Comparison of ENCODE assay signal across 8 cellular contexts in the genomic region with DNA sequence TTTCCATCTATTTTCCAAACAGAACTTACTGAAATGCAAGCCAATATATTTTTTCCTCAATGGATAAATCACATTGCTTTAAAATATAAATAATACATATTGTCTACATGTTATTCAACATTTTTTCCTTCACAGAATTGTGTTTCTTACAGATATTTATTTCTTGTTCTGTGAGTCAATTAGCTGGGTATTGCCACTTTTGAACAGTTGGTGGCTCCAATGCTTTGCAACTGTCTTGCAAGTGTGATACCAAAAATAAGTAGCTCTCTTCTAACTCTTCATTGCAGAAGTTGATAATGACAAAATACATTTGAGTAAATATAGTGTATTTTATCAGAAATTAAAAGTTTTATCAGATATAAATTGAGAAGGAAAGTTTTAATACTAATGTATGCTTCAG. TPM values are rescaled to one million over a fixed set of nuclear protein-coding genes. Genes with fewer than 3 reads are reported as not detected.
DNase-seq lines count a peak whose midpoint lies in the region; ATAC-seq, FAIRE-seq and TF ChIP-seq lines count a peak whose summit lies in the region.
"Had no signal": no experiment of that assay in that cellular context is flagged by ENCODE, and none has a peak within 500 bp of the region (broad histone marks: within the 10 kb centered on the region; RNA-seq: fewer than 3 reads in every experiment).

No MANE protein-coding gene starts in this region.

- no peak overlapping the region for H3K27ac ChIP-seq in neural progenitor cell
- H3K27ac ChIP-seq: right atrium auricular region had no signal

- DNase-seq in Kasumi-1 (lab: John Stamatoyannopoulos, UW): peak; percentile 57 to 73
- peak; percentile 25 for DNase-seq in bronchial epithelial cell (ENCODE audit: low read depth)
- peak; percentile 28 for DNase-seq in neural progenitor cell (ENCODE audit: low spot score)
- DNase-seq in naive thymus-derived CD8-positive, alpha-beta T cell: no peak

- H3K4me3 ChIP-seq in bronchial epithelial cell (ENCODE audit: low read depth, low read length): no peak overlapping the region
- H3K4me3 ChIP-seq in neural progenitor cell: no peak overlapping the region
- H3K4me3 ChIP-seq: right atrium auricular region had no signal

- no peak overlapping the region for H3K4me2 ChIP-seq in neural progenitor cell

- H3F3A ChIP-seq in neural progenitor cell (ENCODE audit: low read depth): no peaks in the 10 kb centered on the region

- H3K9ac ChIP-seq in neural progenitor cell: no peak overlapping the region

- H3K27me3 ChIP-seq in bronchial epithelial cell (ENCODE audit: control insufficient read depth, insufficient read depth, low read length): no peaks in the 10 kb centered on the region
- H3K27me3 ChIP-seq in neural progenitor cell: no peaks in the 10 kb centered on the region
- H3K27me3 ChIP-seq: right atrium auricular region had no signal

- H3K79me2 ChIP-seq in neural progenitor cell (ENCODE audit: low read depth): no peaks in the 10 kb centered on the region

- no peaks in the 10 kb centered on the region for H3K4me1 Mint-ChIP-seq in neural progenitor cell
- no peaks in the 10 kb centered on the region for H3K4me1 Mint-ChIP-seq in naive thymus-derived CD8-positive, alpha-beta T cell

- H3K36me3 ChIP-seq in bronchial epithelial cell (ENCODE audit: control insufficient read depth, insufficient read depth, low read length) (no peaks in the 10 kb centered on the region), neural progenitor cell (no peaks in the 10 kb centered on the region)
- H3K36me3 ChIP-seq: right atrium auricular region had no signal

- no peak overlapping the region for H3K4me3 Mint-ChIP-seq in neural progenitor cell
- no peak overlapping the region for H3K4me3 Mint-ChIP-seq in naive thymus-derived CD8-positive, alpha-beta T cell

- H4K20me1 ChIP-seq in neural progenitor cell (ENCODE audit: low read depth): no peaks in the 10 kb centered on the region

- no peaks in the 10 kb centered on the region for H3K9me3 Mint-ChIP-seq in neural progenitor cell
- H3K9me3 Mint-ChIP-seq in naive thymus-derived CD8-positive, alpha-beta T cell: no peaks in the 10 kb centered on the region

- TF ChIP-seq CTCF in bronchial epithelial cell (IDR thresholded peaks at IDR 0.05; ENCODE audit: insufficient read depth, low read length, severe bottlenecking): no peak
- TF ChIP-seq CTCF in neural progenitor cell (IDR thresholded peaks at IDR 0.05): peak; percentile 58

- POLR2A ChIA-PET in naive thymus-derived CD8-positive, alpha-beta T cell (lab: Charles Lee): no interaction called here

- no peaks in the 10 kb centered on the region for H3K27me3 Mint-ChIP-seq in neural progenitor cell (ENCODE audit: insufficient read depth, low read depth)
- peaks cover 0 to 15% (median 6%) of the 10 kb centered on the region in 5 donors for H3K27me3 Mint-ChIP-seq in naive thymus-derived CD8-positive, alpha-beta T cell

- H2AFZ ChIP-seq in neural progenitor cell (replicated peaks): no peak overlapping the region

- ATAC-seq in GM18498 (IDR thresholded peaks at IDR 0.05; ENCODE audit: unreplicated experiment): peak; percentile 71
- ATAC-seq in GM19467 (IDR thresholded peaks at IDR 0.05; ENCODE audit: unreplicated experiment): no peak
- no peak for ATAC-seq in GM18873 (IDR thresholded peaks at IDR 0.05; ENCODE audit: low FRiP score, unreplicated experiment)
- no peak for ATAC-seq in naive thymus-derived CD8-positive, alpha-beta T cell

- FAIRE-seq in bronchial epithelial cell (lab: Jason Lieb, UNC): no peak

- no peaks in the 10 kb centered on the region for H3K36me3 Mint-ChIP-seq in neural progenitor cell
- no peaks in the 10 kb centered on the region for H3K36me3 Mint-ChIP-seq in naive thymus-derived CD8-positive, alpha-beta T cell

- no peaks in the 10 kb centered on the region for H3K4me1 ChIP-seq in neural progenitor cell
- H3K4me1 ChIP-seq: right atrium auricular region had no signal

- H3K9me3 ChIP-seq in neural progenitor cell (ENCODE audit: low read depth): no peaks in the 10 kb centered on the region
- H3K9me3 ChIP-seq: right atrium auricular region had no signal

- no peak overlapping the region for H3K27ac Mint-ChIP-seq in neural progenitor cell
- no peak overlapping the region for H3K27ac Mint-ChIP-seq in naive thymus-derived CD8-positive, alpha-beta T cell

RNA-seq across cellular contexts. Expression of a gene that starts 17.1 kb away (rescaled TPM):
- total RNA-seq in bronchial epithelial cell (under 0.01 and 1.8 TPM in 2 replicates), neural progenitor cell (ENCODE audit: low replicate concordance) (0.07 and 0.77 TPM in 2 replicates)
- not detected for total RNA-seq in naive thymus-derived CD8-positive, alpha-beta T cell
- polyA plus RNA-seq in naive thymus-derived CD8-positive, alpha-beta T cell: not detected

RNA-seq across cellular contexts. Expression of a gene that starts 33.9 kb away (rescaled TPM):
- total RNA-seq in bronchial epithelial cell (4.5 and 19.2 TPM in 2 replicates), neural progenitor cell (ENCODE audit: low replicate concordance) (53.4 and 69.7 TPM in 2 replicates)
- total RNA-seq in naive thymus-derived CD8-positive, alpha-beta T cell: 10 to 100 TPM; 15.8 to 17.5 TPM
- under 1 TPM; 0.24 to 0.74 (median 0.47) TPM for polyA plus RNA-seq in naive thymus-derived CD8-positive, alpha-beta T cell

Comparison
In these comparisons a context has a peak if more than half of its experiments do, and no peak if none do; other contexts are left out.
1. DNase-seq: peak in Kasumi-1 (2 of 2), bronchial epithelial cell (single experiment) and neural progenitor cell (single experiment); none in naive thymus-derived CD8-positive, alpha-beta T cell (0 of 10).